Comparison of ENCODE assay signal across 9 cellular contexts in genomic region chr12:9649532-9649940, GRCh38. TPM values are rescaled to one million over a fixed set of nuclear protein-coding genes. Genes with fewer than 3 reads are reported as not detected.
DNase-seq lines count a peak whose midpoint lies in the region; ATAC-seq, FAIRE-seq and TF ChIP-seq lines count a peak whose summit lies in the region.
"Had no signal": no experiment of that assay in that cellular context is flagged by ENCODE, and none has a peak within 500 bp of the region (broad histone marks: within the 10 kb centered on the region; RNA-seq: fewer than 3 reads in every experiment).

No MANE protein-coding gene starts in this region.

- H3K9ac ChIP-seq in keratinocyte (ENCODE audit: control insufficient read depth, extremely low read depth, insufficient read depth, low read length), result peak overlapping the region; percentile 78

- intact Hi-C loops in CD8-positive, alpha-beta T cell (cut with DNase I, micrococcal nuclease), result loop anchor here (2.0 to 10.0 kb wide), 6 partner anchors 59 to 1073 kb away; partner anchors contain the start of genes CLEC2B (in 1 of the 2), GABARAPL1 (in 1 of the 2) and YBX3 (in 1 of the 2)

- no peaks in the 10 kb centered on the region for H3K9me3 ChIP-seq in CD8-positive, alpha-beta T cell (ENCODE audit: low read length)
- H3K9me3 ChIP-seq in keratinocyte (ENCODE audit: control insufficient read depth, low read depth, low read length), result no peaks in the 10 kb centered on the region

- ATAC-seq in CD8-positive, alpha-beta T cell, result no peak
- no peak for ATAC-seq in stimulated activated naive CD8-positive, alpha-beta T cell treated with anti-CD3 and anti-CD28 coated beads, Interleukin-15, Interleukin-2, amounts not matched to agents 100 U/mL and 50 U/mL, for 24 hours
- no peak for ATAC-seq in GM21576 (IDR thresholded peaks at IDR 0.05; ENCODE audit: unreplicated experiment)

- CTCF ChIA-PET in CD8-positive, alpha-beta T cell (lab: Charles Lee), result interaction anchor here (0.9 to 1.4 kb wide), 3 partner anchors 11 to 22 kb away, joined by 3 to 4 read pairs (median 4); no protein-coding TSS in a partner anchor

- peak overlapping the region; percentile 37 for H2AFZ ChIP-seq in keratinocyte (ENCODE audit: control insufficient read depth, low read length)

- H4K20me1 ChIP-seq in keratinocyte (ENCODE audit: control insufficient read depth, extremely low read depth, insufficient read depth, low read length), result no peaks in the 10 kb centered on the region

- H3K36me3 Mint-ChIP-seq in CD8-positive, alpha-beta T cell, result peaks cover 57% of the 10 kb centered on the region
- peaks cover 7% of the 10 kb centered on the region for H3K36me3 Mint-ChIP-seq in IgD-negative memory B cell

- H3K4me3 Mint-ChIP-seq in CD8-positive, alpha-beta T cell, result peak overlapping the region; percentile 98
- H3K4me3 Mint-ChIP-seq in IgD-negative memory B cell, result peak overlapping the region; percentile 95 to 100 (median 99)

- no peaks in the 10 kb centered on the region for H3K36me3 ChIP-seq in CD8-positive, alpha-beta T cell (ENCODE audit: insufficient read depth, low read length)
- no peaks in the 10 kb centered on the region for H3K36me3 ChIP-seq in keratinocyte (ENCODE audit: control insufficient read depth in 2 of 2, extremely low read depth in 1 of 2, insufficient read depth in 2 of 2, low read length in 2 of 2)

- dilution Hi-C loops in keratinocyte (cut with MboI; ENCODE audit: extremely low pct_ligation_motif_present, low sequenced_read_pairs), result no loop called here

- no peaks in the 10 kb centered on the region for H3K79me2 ChIP-seq in keratinocyte (ENCODE audit: control insufficient read depth, insufficient read depth, low read length)

- peak in 4 of 7 experiments; percentile 41 to 76 (median 46) for DNase-seq in CD8-positive, alpha-beta T cell
- DNase-seq in activated naive CD4-positive, alpha-beta T cell treated with Interleukin-2 at 50 U/mL for 16 hours, result peak; percentile 28
- DNase-seq in keratinocyte (ENCODE audit: low read depth, low spot score) (no peak), NCI-H2227 (lab: John Stamatoyannopoulos, UW; ENCODE audit: unreplicated experiment) (no peak), A172 (ENCODE audit: low spot score) (no peak)
- DNase-seq in stimulated activated naive CD8-positive, alpha-beta T cell treated with anti-CD3 and anti-CD28 coated beads, Interleukin-15, Interleukin-2, amounts not matched to agents 100 U/mL and 50 U/mL, for 24 hours, result peak; percentile 55

- FAIRE-seq in keratinocyte (lab: Jason Lieb, UNC), result no peak

- TF ChIP-seq CTCF in CD8-positive, alpha-beta T cell (IDR thresholded peaks at IDR 0.05), result no peak
- TF ChIP-seq CTCF in keratinocyte (optimal IDR thresholded peaks at IDR 0.05 in 1 of 3, IDR thresholded peaks at IDR 0.05 in 1 of 3, conservative IDR thresholded peaks at IDR 0.05 in 1 of 3; ENCODE audit: extremely low read depth in 1 of 3, insufficient read depth in 2 of 3, low read length in 3 of 3), result no peak

- H3K4me1 Mint-ChIP-seq in CD8-positive, alpha-beta T cell (ENCODE audit: low read depth), result peaks cover 61% of the 10 kb centered on the region
- peaks cover 41 to 49% (median 44%) of the 10 kb centered on the region in 3 donors for H3K4me1 Mint-ChIP-seq in IgD-negative memory B cell

- peak overlapping the region; percentile 91 for H3K4me2 ChIP-seq in keratinocyte (ENCODE audit: control insufficient read depth, extremely low read depth, insufficient read depth, low read depth, low read length)

- H3K4me3 ChIP-seq in CD8-positive, alpha-beta T cell (ENCODE audit: low read depth, low read length), result peak overlapping the region; percentile 81
- peak overlapping the region; percentile 41 to 70 (median 67) for H3K4me3 ChIP-seq in keratinocyte (ENCODE audit: control insufficient read depth in 2 of 3, extremely low read depth in 1 of 3, insufficient read depth in 2 of 3, low read depth in 1 of 3, low read length in 3 of 3)

- no peaks in the 10 kb centered on the region for H3K27me3 Mint-ChIP-seq in CD8-positive, alpha-beta T cell (ENCODE audit: low read depth)
- no peaks in the 10 kb centered on the region for H3K27me3 Mint-ChIP-seq in IgD-negative memory B cell

- H3K4me1 ChIP-seq in CD8-positive, alpha-beta T cell (ENCODE audit: insufficient read depth, low read length), result peaks cover 56% of the 10 kb centered on the region
- peaks cover 30% of the 10 kb centered on the region for H3K4me1 ChIP-seq in keratinocyte (ENCODE audit: control insufficient read depth, extremely low read depth, insufficient read depth, low read length)

- POLR2A ChIA-PET in CD8-positive, alpha-beta T cell (lab: Charles Lee), result interaction anchor here (1.9 to 12.3 kb wide), 5 partner anchors 15 to 93 kb away, joined by 8 to 281 read pairs (median 20); partner anchors contain the start of gene CLEC2D

- peak overlapping the region; percentile 96 for H3K27ac Mint-ChIP-seq in CD8-positive, alpha-beta T cell
- peak overlapping the region; percentile 86 to 99 (median 99) for H3K27ac Mint-ChIP-seq in IgD-negative memory B cell

- no peaks in the 10 kb centered on the region for H3K9me1 ChIP-seq in keratinocyte (ENCODE audit: control insufficient read depth, extremely low read depth, insufficient read depth, low read length)

- peaks cover 11% of the 10 kb centered on the region for H3K9me3 Mint-ChIP-seq in CD8-positive, alpha-beta T cell
- peaks cover 0 to 4% (median 3%) of the 10 kb centered on the region in 3 donors for H3K9me3 Mint-ChIP-seq in IgD-negative memory B cell

- peak overlapping the region; percentile 93 for H3K27ac ChIP-seq in CD8-positive, alpha-beta T cell (ENCODE audit: low read depth, low read length)
- peak overlapping the region; percentile 81 for H3K27ac ChIP-seq in keratinocyte (ENCODE audit: control insufficient read depth, insufficient read depth, low read length)

- H3K27me3 ChIP-seq in CD8-positive, alpha-beta T cell (ENCODE audit: insufficient read depth, low read length), result no peaks in the 10 kb centered on the region
- no peaks in the 10 kb centered on the region for H3K27me3 ChIP-seq in keratinocyte (ENCODE audit: control insufficient read depth, extremely low read depth, insufficient read depth, low read length)

RNA-seq across cellular contexts. Expression of gene CLEC2D, which starts 20.0 kb away (rescaled TPM):
- total RNA-seq in CD8-positive, alpha-beta T cell, result 100 to 1,000 TPM; 182 to 188 TPM
- polyA plus RNA-seq in IgD-negative memory B cell (102 TPM), keratinocyte (0.65 to 2.3 TPM (median 1.6 TPM) in 3 replicates)
- polyA plus RNA-seq in keratinocyte (2011; ENCODE audit: low read depth), result 2.8 TPM
- 0.43 and 0.73 TPM in 2 replicates for polyA plus RNA-seq in keratinocyte (2011; cell fraction: cytosol; rRNA removed)
- polyA plus RNA-seq in keratinocyte (2011; cell fraction: nucleus; rRNA removed), result 6.2 and 8.4 TPM in 2 replicates
- 0.24 and 0.76 TPM in 2 replicates for polyA plus RNA-seq in keratinocyte (2012; ENCODE audit: low replicate concordance)
- 0.40 to 1.3 TPM in 2 of 3 replicates, not detected in the other for polyA minus RNA-seq in keratinocyte
- polyA minus RNA-seq in keratinocyte (2011; cell fraction: cytosol; rRNA and poly(A)+ RNA removed), result not detected
- polyA minus RNA-seq in keratinocyte (2011; cell fraction: nucleus; rRNA and poly(A)+ RNA removed), result 1.9 and 5.6 TPM in 2 replicates
- total RNA-seq in A172 (2014; rRNA removed; shearing (Covaris generic)), result 0.62 and 0.69 TPM in 2 replicates

RNA-seq across cellular contexts. Expression of gene KLRB1, which starts 41.8 kb away (rescaled TPM):
- total RNA-seq in CD8-positive, alpha-beta T cell, result 10 to 100 TPM; 58.3 to 62.0 TPM
- polyA plus RNA-seq in IgD-negative memory B cell (5.7 TPM), keratinocyte (not detected in 3 replicates)
- not detected for polyA plus RNA-seq in keratinocyte (2011; ENCODE audit: low read depth)
- not detected in 2 replicates for polyA plus RNA-seq in keratinocyte (2011; cell fraction: cytosol; rRNA removed)
- polyA plus RNA-seq in keratinocyte (2011; cell fraction: nucleus; rRNA removed), result not detected in 2 replicates
- not detected in 2 replicates for polyA plus RNA-seq in keratinocyte (2012; ENCODE audit: low replicate concordance)
- not detected in 3 replicates for polyA minus RNA-seq in keratinocyte
- not detected for polyA minus RNA-seq in keratinocyte (2011; cell fraction: cytosol; rRNA and poly(A)+ RNA removed)
- not detected in 2 replicates for polyA minus RNA-seq in keratinocyte (2011; cell fraction: nucleus; rRNA and poly(A)+ RNA removed)
- not detected in 2 replicates for total RNA-seq in A172 (2014; rRNA removed; shearing (Covaris generic))
- total RNA-seq: NCI-H460 had no signal

Comparison
In these comparisons a context has a peak if more than half of its experiments do, and no peak if none do; other contexts are left out.
1. DNase-seq: peak in CD8-positive, alpha-beta T cell (4 of 7), activated naive CD4-positive, alpha-beta T cell treated with Interleukin-2 at 50 U/mL for 16 hours (single experiment) and stimulated activated naive CD8-positive, alpha-beta T cell treated with anti-CD3 and anti-CD28 coated beads, Interleukin-15, Interleukin-2, amounts not matched to agents 100 U/mL and 50 U/mL, for 24 hours (single experiment); none in keratinocyte (single experiment), NCI-H2227 (single experiment) and A172 (single experiment).
2. RNA of gene CLEC2D, which starts 20.0 kb away (total RNA-seq): 182 to 188 TPM in CD8-positive, alpha-beta T cell; 0.62 to 0.69 TPM in A172; every median in the first group is over 100 times any median in the second.
3. RNA of gene KLRB1, which starts 41.8 kb away (total RNA-seq): 58.3 to 62.0 TPM in CD8-positive, alpha-beta T cell; not detected in A172; every median in the first group is over 10 times any median in the second.